In genomic region chr12:131723532-131723931, GRCh38 we compare ENCODE assay signal across 1 cellular context.
TF ChIP-seq lines count a peak whose summit lies in the region.

No MANE protein-coding gene starts in this region.

TF ChIP-seq in WTC11, 78 proteins besides CTCF, POLR2A, EP300 and RAD21 (continued from another document):
- TF ChIP-seq ATF6 (CRISPR knock-in tag; IDR thresholded peaks at IDR 0.05) (no peak), ERG (CRISPR knock-in tag; IDR thresholded peaks at IDR 0.05) (no peak), SP1 (CRISPR knock-in tag; conservative IDR thresholded peaks at IDR 0.05) (0 out of 2 replicates have a peak, but pooled peaks have one; percentile 23), JAZF1 (CRISPR knock-in tag; IDR thresholded peaks at IDR 0.05) (no peak), ZNF121 (CRISPR knock-in tag; IDR thresholded peaks at IDR 0.05) (no peak), ZNF423 (CRISPR knock-in tag; IDR thresholded peaks at IDR 0.05) (0 out of 2 replicates have a peak, but pooled peaks have one; percentile 15), TEAD1 (CRISPR knock-in tag; IDR thresholded peaks at IDR 0.05) (peak; percentile 53; the same call in 1 of the 2 replicates), ESRRA (CRISPR knock-in tag; IDR thresholded peaks at IDR 0.05; ENCODE audit: borderline replicate concordance) (no peak), GTF2I (CRISPR knock-in tag; conservative IDR thresholded peaks at IDR 0.05) (no peak), AFF4 (CRISPR knock-in tag; IDR thresholded peaks at IDR 0.05; ENCODE audit: borderline replicate concordance) (no peak), ETV6 (CRISPR knock-in tag; IDR thresholded peaks at IDR 0.05) (peak; percentile 81; the same call in 1 of the 2 replicates), NR1H2 (CRISPR knock-in tag; IDR thresholded peaks at IDR 0.05) (no peak), NFE2L1 (CRISPR knock-in tag; IDR thresholded peaks at IDR 0.05) (no peak), EMX1 (CRISPR knock-in tag; IDR thresholded peaks at IDR 0.05) (no peak), ATF1 (CRISPR knock-in tag; IDR thresholded peaks at IDR 0.05) (no peak), RORB (CRISPR knock-in tag; IDR thresholded peaks at IDR 0.05) (no peak), ZNF532 (CRISPR knock-in tag; IDR thresholded peaks at IDR 0.05; ENCODE audit: borderline replicate concordance) (no peak)
